In the genomic region with DNA sequence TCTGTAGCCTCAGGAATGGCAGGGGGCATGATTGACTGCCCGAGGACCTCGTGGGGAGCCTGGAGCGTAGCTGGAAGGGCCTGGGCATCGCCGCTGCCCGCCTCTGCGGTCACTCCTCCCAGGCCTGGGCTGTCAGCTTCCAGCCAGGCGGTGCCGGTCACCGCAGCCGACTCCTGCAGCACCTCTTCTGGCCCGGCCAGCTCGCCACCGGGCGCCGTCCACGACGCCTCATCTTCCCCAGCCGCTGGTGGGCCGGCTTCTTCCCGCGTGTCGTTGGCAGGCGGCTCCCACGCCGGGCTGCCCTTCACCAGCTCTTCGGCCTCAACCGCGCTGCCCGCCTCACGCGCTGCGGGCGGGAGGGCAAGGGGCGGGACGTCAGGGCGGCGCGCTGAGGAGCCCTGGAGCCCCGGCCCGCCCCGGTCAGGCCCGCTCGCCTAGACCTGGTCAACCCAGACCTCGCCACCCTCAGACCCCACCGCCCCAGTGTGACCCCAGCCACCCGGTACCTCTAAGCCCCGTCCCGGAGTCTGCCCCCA, we compare ENCODE assay signal across 8 cellular contexts. TPM values are rescaled to one million over a fixed set of nuclear protein-coding genes. Genes with fewer than 3 reads are reported as not detected.
DNase-seq lines count a peak whose midpoint lies in the region; ATAC-seq, FAIRE-seq and TF ChIP-seq lines count a peak whose summit lies in the region.

No MANE protein-coding gene starts in this region.

- H3K79me2 ChIP-seq in PC-9 (ENCODE audit: low read depth): no peaks in the 10 kb centered on the region

- H3F3A ChIP-seq in PC-9 (ENCODE audit: insufficient read depth, low read depth): peaks cover 9% of the 10 kb centered on the region

- no peak overlapping the region; the same call in 1 of the 2 replicates for H3K4me3 ChIP-seq in PC-9
- H3K4me3 ChIP-seq in neuron (ENCODE audit: low read length): peak overlapping the region; percentile 12

- no peak overlapping the region for H3K27ac ChIP-seq in PC-9

- intact Hi-C loops in PC-9 (cut with micrococcal nuclease; ENCODE audit: unreplicated experiment): no loop called here

- no peak for TF ChIP-seq POLR2A in H54 (IDR thresholded peaks at IDR 0.05; ENCODE audit: low read depth, low read length)

- H3K27me3 ChIP-seq in PC-9 (ENCODE audit: insufficient read depth, low read depth) (peaks cover 4% of the 10 kb centered on the region; the same call in 1 of the 2 replicates), neuron (ENCODE audit: insufficient read depth, low read length) (no peaks in the 10 kb centered on the region)

- H3K4me2 ChIP-seq in PC-9: peak overlapping the region; percentile 67

- H4K20me1 ChIP-seq in PC-9 (ENCODE audit: insufficient read depth): no peaks in the 10 kb centered on the region

- DNase-seq in COLO668 (lab: John Stamatoyannopoulos, UW; ENCODE audit: unreplicated experiment) (peak; percentile 5), PC-9 (no peak), NCI-H345 (lab: John Stamatoyannopoulos, UW) (no peak), H54 (ENCODE audit: insufficient read length, low spot score) (no peak), NCI-H1694 treated with DMSO at 0.1 percent for 48 hours (lab: John Stamatoyannopoulos, UW) (no peak)

- H3K36me3 ChIP-seq in PC-9 (ENCODE audit: low read depth) (no peaks in the 10 kb centered on the region), neuron (ENCODE audit: insufficient read depth, low read length) (peaks cover 5% of the 10 kb centered on the region)

- POLR2A ChIA-PET in PC-9 (lab: Charles Lee; ENCODE audit: unreplicated experiment): interaction anchor here (0.6 kb wide), 2 partner anchors 373 to 1930 kb away, joined by 3 to 11 read pairs; no protein-coding TSS in a partner anchor

- BruUV-seq in PC-9 (replicated peaks; lab: Mats Ljungman, UMichigan): no TSS peak

- CTCF ChIA-PET in PC-9 (lab: Charles Lee): interaction anchor here (0.5 to 1.0 kb wide), 3 partner anchors 11 to 217 kb away, joined by 4 to 9 read pairs (median 6); no protein-coding TSS in a partner anchor

- H3K4me1 ChIP-seq in PC-9 (replicated peaks; ENCODE audit: insufficient read depth) (no peaks in the 10 kb centered on the region), neuron (ENCODE audit: insufficient read depth, low read length) (peaks cover 25% of the 10 kb centered on the region)

- H2AFZ ChIP-seq in PC-9 (no peak overlapping the region), neuron (ENCODE audit: low read depth, low read length) (no peak overlapping the region)

- H3K9me2 ChIP-seq in PC-9 (ENCODE audit: insufficient read depth): no peaks in the 10 kb centered on the region

- ATAC-seq in esophagus mucosa (peak; percentile 38), HG03442 (IDR thresholded peaks at IDR 0.05; ENCODE audit: unreplicated experiment) (no peak)

- FAIRE-seq in H54 (lab: Jason Lieb, UNC): no peak

- TF ChIP-seq CTCF in PC-9 (conservative IDR thresholded peaks at IDR 0.05): no peak

- no peaks in the 10 kb centered on the region for H3K9me3 ChIP-seq in PC-9 (ENCODE audit: insufficient read depth, low read depth)
- H3K9me3 ChIP-seq in neuron (ENCODE audit: low read length): no peaks in the 10 kb centered on the region

RNA-seq across cellular contexts. Expression of a gene that starts 1.0 kb away (rescaled TPM):
- total RNA-seq in PC-9 (2021) (1.3 and 1.8 TPM in 2 replicates), esophagus mucosa (0.48 TPM)
